In the genomic region with DNA sequence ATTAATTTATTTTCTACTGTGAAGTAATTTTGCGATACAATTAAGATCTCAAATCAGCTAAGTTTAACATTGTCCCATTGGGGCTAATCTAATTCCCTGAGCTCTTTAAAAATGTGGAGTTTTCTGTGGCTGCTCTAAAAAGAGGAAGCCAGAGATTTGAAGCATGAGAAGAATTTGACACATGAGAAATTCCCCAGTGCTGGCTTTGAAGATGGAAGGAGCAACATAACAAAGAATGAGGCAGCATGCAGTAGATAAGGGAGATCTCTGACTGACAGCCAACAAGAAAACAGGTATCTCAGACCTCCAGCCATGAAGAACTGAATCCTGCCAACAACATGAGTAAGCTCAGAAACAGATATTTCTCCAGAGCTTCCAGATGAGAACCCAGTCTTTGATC, we compare ENCODE assay signal across 2 cellular contexts.
A peak's percentile ranks its signal among the peaks of the same experiment; 100 is the strongest.
TF ChIP-seq lines count a peak whose summit lies in the region.

No MANE protein-coding gene starts in this region.

TF ChIP-seq in GM23338, 12 proteins besides CTCF, POLR2A, EP300 and RAD21:
- TF ChIP-seq, protein P1, sequence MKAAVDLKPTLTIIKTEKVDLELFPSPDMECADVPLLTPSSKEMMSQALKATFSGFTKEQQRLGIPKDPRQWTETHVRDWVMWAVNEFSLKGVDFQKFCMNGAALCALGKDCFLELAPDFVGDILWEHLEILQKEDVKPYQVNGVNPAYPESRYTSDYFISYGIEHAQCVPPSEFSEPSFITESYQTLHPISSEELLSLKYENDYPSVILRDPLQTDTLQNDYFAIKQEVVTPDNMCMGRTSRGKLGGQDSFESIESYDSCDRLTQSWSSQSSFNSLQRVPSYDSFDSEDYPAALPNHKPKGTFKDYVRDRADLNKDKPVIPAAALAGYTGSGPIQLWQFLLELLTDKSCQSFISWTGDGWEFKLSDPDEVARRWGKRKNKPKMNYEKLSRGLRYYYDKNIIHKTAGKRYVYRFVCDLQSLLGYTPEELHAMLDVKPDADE (IDR thresholded peaks at IDR 0.05): no peak
- TF ChIP-seq POLR2AphosphoS5 (IDR thresholded peaks at IDR 0.05; ENCODE audit: low read depth) (no peak), EZH2phosphoT487 (IDR thresholded peaks at IDR 0.05; ENCODE audit: unreplicated experiment) (no peak), EZH2 (IDR thresholded peaks at IDR 0.05; ENCODE audit: low read depth, unreplicated experiment) (no peak), STAT1 (IDR thresholded peaks at IDR 0.05; ENCODE audit: unreplicated experiment) (no peak), ZNF331 (CRISPR knock-in tag; IDR thresholded peaks at IDR 0.05; ENCODE audit: low read depth) (no peak)
- TF ChIP-seq, protein P2, sequence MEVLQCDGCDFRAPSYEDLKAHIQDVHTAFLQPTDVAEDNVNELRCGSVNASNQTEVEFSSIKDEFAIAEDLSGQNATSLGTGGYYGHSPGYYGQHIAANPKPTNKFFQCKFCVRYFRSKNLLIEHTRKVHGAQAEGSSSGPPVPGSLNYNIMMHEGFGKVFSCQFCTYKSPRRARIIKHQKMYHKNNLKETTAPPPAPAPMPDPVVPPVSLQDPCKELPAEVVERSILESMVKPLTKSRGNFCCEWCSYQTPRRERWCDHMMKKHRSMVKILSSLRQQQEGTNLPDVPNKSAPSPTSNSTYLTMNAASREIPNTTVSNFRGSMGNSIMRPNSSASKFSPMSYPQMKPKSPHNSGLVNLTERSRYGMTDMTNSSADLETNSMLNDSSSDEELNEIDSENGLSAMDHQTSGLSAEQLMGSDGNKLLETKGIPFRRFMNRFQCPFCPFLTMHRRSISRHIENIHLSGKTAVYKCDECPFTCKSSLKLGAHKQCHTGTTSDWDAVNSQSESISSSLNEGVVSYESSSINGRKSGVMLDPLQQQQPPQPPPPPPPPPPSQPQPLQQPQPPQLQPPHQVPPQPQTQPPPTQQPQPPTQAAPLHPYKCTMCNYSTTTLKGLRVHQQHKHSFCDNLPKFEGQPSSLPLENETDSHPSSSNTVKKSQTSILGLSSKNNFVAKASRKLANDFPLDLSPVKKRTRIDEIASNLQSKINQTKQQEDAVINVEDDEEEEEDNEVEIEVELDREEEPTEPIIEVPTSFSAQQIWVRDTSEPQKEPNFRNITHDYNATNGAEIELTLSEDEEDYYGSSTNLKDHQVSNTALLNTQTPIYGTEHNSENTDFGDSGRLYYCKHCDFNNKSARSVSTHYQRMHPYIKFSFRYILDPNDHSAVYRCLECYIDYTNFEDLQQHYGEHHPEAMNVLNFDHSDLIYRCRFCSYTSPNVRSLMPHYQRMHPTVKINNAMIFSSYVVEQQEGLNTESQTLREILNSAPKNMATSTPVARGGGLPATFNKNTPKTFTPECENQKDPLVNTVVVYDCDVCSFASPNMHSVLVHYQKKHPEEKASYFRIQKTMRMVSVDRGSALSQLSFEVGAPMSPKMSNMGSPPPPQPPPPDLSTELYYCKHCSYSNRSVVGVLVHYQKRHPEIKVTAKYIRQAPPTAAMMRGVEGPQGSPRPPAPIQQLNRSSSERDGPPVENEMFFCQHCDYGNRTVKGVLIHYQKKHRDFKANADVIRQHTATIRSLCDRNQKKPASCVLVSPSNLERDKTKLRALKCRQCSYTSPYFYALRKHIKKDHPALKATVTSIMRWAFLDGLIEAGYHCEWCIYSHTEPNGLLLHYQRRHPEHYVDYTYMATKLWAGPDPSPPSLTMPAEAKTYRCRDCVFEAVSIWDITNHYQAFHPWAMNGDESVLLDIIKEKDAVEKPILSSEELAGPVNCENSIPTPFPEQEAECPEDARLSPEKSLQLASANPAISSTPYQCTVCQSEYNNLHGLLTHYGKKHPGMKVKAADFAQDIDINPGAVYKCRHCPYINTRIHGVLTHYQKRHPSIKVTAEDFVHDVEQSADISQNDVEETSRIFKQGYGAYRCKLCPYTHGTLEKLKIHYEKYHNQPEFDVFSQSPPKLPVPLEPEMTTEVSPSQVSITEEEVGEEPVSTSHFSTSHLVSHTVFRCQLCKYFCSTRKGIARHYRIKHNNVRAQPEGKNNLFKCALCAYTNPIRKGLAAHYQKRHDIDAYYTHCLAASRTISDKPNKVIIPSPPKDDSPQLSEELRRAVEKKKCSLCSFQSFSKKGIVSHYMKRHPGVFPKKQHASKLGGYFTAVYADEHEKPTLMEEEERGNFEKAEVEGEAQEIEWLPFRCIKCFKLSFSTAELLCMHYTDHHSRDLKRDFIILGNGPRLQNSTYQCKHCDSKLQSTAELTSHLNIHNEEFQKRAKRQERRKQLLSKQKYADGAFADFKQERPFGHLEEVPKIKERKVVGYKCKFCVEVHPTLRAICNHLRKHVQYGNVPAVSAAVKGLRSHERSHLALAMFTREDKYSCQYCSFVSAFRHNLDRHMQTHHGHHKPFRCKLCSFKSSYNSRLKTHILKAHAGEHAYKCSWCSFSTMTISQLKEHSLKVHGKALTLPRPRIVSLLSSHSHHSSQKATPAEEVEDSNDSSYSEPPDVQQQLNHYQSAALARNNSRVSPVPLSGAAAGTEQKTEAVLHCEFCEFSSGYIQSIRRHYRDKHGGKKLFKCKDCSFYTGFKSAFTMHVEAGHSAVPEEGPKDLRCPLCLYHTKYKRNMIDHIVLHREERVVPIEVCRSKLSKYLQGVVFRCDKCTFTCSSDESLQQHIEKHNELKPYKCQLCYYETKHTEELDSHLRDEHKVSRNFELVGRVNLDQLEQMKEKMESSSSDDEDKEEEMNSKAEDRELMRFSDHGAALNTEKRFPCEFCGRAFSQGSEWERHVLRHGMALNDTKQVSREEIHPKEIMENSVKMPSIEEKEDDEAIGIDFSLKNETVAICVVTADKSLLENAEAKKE (CRISPR knock-in tag; IDR thresholded peaks at IDR 0.05): no peak; the same call in 1 of the 2 replicates
- TF ChIP-seq, protein P3, sequence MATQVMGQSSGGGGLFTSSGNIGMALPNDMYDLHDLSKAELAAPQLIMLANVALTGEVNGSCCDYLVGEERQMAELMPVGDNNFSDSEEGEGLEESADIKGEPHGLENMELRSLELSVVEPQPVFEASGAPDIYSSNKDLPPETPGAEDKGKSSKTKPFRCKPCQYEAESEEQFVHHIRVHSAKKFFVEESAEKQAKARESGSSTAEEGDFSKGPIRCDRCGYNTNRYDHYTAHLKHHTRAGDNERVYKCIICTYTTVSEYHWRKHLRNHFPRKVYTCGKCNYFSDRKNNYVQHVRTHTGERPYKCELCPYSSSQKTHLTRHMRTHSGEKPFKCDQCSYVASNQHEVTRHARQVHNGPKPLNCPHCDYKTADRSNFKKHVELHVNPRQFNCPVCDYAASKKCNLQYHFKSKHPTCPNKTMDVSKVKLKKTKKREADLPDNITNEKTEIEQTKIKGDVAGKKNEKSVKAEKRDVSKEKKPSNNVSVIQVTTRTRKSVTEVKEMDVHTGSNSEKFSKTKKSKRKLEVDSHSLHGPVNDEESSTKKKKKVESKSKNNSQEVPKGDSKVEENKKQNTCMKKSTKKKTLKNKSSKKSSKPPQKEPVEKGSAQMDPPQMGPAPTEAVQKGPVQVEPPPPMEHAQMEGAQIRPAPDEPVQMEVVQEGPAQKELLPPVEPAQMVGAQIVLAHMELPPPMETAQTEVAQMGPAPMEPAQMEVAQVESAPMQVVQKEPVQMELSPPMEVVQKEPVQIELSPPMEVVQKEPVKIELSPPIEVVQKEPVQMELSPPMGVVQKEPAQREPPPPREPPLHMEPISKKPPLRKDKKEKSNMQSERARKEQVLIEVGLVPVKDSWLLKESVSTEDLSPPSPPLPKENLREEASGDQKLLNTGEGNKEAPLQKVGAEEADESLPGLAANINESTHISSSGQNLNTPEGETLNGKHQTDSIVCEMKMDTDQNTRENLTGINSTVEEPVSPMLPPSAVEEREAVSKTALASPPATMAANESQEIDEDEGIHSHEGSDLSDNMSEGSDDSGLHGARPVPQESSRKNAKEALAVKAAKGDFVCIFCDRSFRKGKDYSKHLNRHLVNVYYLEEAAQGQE (IDR thresholded peaks at IDR 0.05; ENCODE audit: unreplicated experiment): no peak

TF ChIP-seq in K562, 482 proteins besides CTCF, POLR2A, EP300 and RAD21:
- TF ChIP-seq ZBTB33 (CRISPR knock-in tag; IDR thresholded peaks at IDR 0.05) (no peak), PKNOX1 (IDR thresholded peaks at IDR 0.05) (peak; percentile 52), CBFA2T3 (IDR thresholded peaks at IDR 0.05) (peak; percentile 18), SPI1 (IDR thresholded peaks at IDR 0.05; ENCODE audit: borderline replicate concordance, low read depth, low read length) (peak; percentile 45; the same call in 1 of the 2 replicates), FOXK2 (conservative IDR thresholded peaks at IDR 0.05 in 1 of 2, IDR thresholded peaks at IDR 0.05 in 1 of 2; ENCODE audit: low read depth in 2 of 2) (no peak)
